ENCODE assay signal across 18 cellular contexts in the genomic region with DNA sequence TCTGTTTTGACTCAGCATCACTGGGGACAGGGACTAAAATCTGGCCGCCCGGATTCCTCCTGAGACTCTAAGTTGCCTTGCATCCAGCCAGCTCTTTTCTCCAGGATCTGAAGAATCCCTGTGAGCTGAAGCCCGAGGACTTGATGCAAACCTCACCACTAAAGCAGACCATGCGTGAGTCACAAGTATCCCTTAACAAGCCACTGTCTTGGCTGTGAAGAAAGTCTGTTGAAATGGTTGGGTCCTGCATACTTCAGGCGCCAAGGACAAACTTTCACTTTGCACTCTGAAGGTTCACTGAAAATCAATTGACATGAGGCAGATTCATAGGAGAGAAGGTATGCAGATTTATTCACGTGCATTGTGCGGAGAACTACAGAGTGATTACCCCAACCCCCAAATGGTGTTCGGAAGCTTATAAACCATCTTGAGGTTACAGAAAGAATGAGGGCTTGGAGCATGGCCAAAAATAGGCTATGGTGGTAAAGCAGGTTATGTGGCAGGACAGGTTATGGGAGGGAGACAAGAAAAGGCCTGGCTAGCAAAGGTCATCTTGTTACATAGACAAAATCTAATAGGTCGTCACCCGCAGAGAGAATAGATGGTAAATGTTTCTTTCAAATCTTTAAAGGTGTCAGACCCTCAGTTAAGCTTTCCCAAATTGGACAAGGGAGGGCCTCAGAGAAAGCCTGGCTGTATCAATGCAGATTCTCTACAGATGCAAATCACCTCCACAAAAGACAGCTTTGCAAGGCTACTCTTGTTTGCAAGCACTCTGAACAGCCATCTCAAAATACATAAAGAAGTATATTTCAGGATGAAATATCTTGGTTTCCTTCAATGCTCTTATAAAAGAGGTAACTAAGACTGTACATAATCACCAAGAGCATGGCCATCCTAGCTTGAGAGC.
DNase-seq lines count a peak whose midpoint lies in the region; ATAC-seq and TF ChIP-seq lines count a peak whose summit lies in the region.
"Had no signal": no experiment of that assay in that cellular context is flagged by ENCODE, and none has a peak within 500 bp of the region (broad histone marks: within the 10 kb centered on the region; RNA-seq: fewer than 3 reads in every experiment).

No MANE protein-coding gene starts in this region.

- DNase-seq in DMS79 (lab: John Stamatoyannopoulos, UW) (peak; percentile 20), HT-29 (ENCODE audit: low spot score) (peak; percentile 54), SK-MEL-5 (ENCODE audit: low read depth, low spot score) (peak; percentile 40), renal cortical epithelial cell (ENCODE audit: low read depth) (peak; percentile 2), OCI-LY7 (ENCODE audit: low spot score) (no peak), SK-N-SH (no peak)
- DNase-seq: COR-L47, DMS153, HCEC 1CT, NCI-H1436, NCI-H2029, SHP77 treated with DMSO at 0.1 percent for 48 hours, SW 1271 had no signal

- H3K36me3 ChIP-seq in OCI-LY7 (ENCODE audit: insufficient read depth, low read length) (no peaks in the 10 kb centered on the region), SK-N-SH (replicated peaks in 1 of 2; ENCODE audit: control insufficient read depth in 1 of 2, insufficient read depth in 2 of 2, low read length in 1 of 2) (no peaks in the 10 kb centered on the region)

- H3K4me1 ChIP-seq in OCI-LY7 (ENCODE audit: insufficient read depth, low read length, poor library complexity, severe bottlenecking) (no peaks in the 10 kb centered on the region), SK-N-SH (ENCODE audit: control insufficient read depth in 1 of 2, insufficient read depth in 2 of 2, low read depth in 1 of 2, low read length in 1 of 2) (no peaks in the 10 kb centered on the region)
- H3K4me1 ChIP-seq: A549 had no signal

- H3K4me2 ChIP-seq in OCI-LY7 (ENCODE audit: low read length) (no peak overlapping the region), SK-N-SH (no peak overlapping the region)
- H3K4me2 ChIP-seq: A549 had no signal

- no peak for ATAC-seq in HG03460 (IDR thresholded peaks at IDR 0.05; ENCODE audit: unreplicated experiment)
- ATAC-seq: A549, K562 had no signal

- H3K79me2 ChIP-seq in OCI-LY7 (ENCODE audit: insufficient read depth, low read depth, low read length): no peaks in the 10 kb centered on the region
- no peaks in the 10 kb centered on the region for H3K79me2 ChIP-seq in SK-N-SH (ENCODE audit: insufficient read depth)

- TF ChIP-seq EP300 in SK-N-SH (IDR thresholded peaks at IDR 0.05; ENCODE audit: borderline replicate concordance in 1 of 2, low read depth in 1 of 2, low read length in 1 of 2): no peak

- in situ Hi-C loops in SK-MEL-5 (cut with HindIII; ENCODE audit: low pct_unique_long_range_greater_than_20kb, low sequenced_read_pairs): no loop called here

- TF ChIP-seq RAD21 in SK-N-SH (IDR thresholded peaks at IDR 0.05; ENCODE audit: low read length): no peak

- CTCF ChIA-PET in OCI-LY7 (lab: Charles Lee; ENCODE audit: unreplicated experiment) (no interaction called here), SK-N-SH (lab: Yijun Ruan, JAX) (no interaction called here)

- 38% methylated on average over 10 of the region's 10 CpGs for WGBS in SK-N-SH (ENCODE audit: low lambda C conversion rate)

- intact Hi-C loops in OCI-LY7 (cut with micrococcal nuclease; ENCODE audit: unreplicated experiment): no loop called here

- H3K27ac ChIP-seq in OCI-LY7 (ENCODE audit: low read depth, low read length, poor library complexity, severe bottlenecking) (no peak overlapping the region), SK-N-SH (ENCODE audit: low read depth in 2 of 2, low read length in 1 of 2) (no peak overlapping the region)
- H3K27ac ChIP-seq: A549, C4-2B, HL-60 had no signal

- no peak overlapping the region for H3K9ac ChIP-seq in SK-N-SH

- no peak for TF ChIP-seq CTCF in OCI-LY7 (conservative IDR thresholded peaks at IDR 0.05; ENCODE audit: low read length)
- no peak for TF ChIP-seq CTCF in SK-N-SH (IDR thresholded peaks at IDR 0.05)

- POLR2A ChIA-PET in OCI-LY7 (lab: Charles Lee): no interaction called here
- POLR2A ChIA-PET in SK-N-SH (lab: Yijun Ruan, JAX): no interaction called here

- H2AFZ ChIP-seq in OCI-LY7 (ENCODE audit: low read length) (no peak overlapping the region), SK-N-SH (ENCODE audit: low read depth) (no peak overlapping the region)

- H3K9me2 ChIP-seq in OCI-LY7 (ENCODE audit: insufficient read depth, low read length) (no peaks in the 10 kb centered on the region), SK-N-SH (no peaks in the 10 kb centered on the region)

- H3K4me3 ChIP-seq in OCI-LY7 (ENCODE audit: low read depth, low read length, poor library complexity, severe bottlenecking) (no peak overlapping the region), SK-N-SH (ENCODE audit: low read depth in 2 of 2, low read length in 1 of 2) (no peak overlapping the region)
- H3K4me3 ChIP-seq: A549, K562 had no signal

- H3F3A ChIP-seq in SK-N-SH (replicated peaks; ENCODE audit: insufficient read depth): no peaks in the 10 kb centered on the region

- no TSS peak for BruUV-seq in OCI-LY7 (replicated peaks; lab: Mats Ljungman, UMichigan)

- no peaks in the 10 kb centered on the region for H3K27me3 ChIP-seq in SK-N-SH (ENCODE audit: insufficient read depth)

- no peaks in the 10 kb centered on the region for H3K9me3 ChIP-seq in OCI-LY7 (ENCODE audit: low read length)
- H3K9me3 ChIP-seq in SK-N-SH: no peaks in the 10 kb centered on the region
- H3K9me3 ChIP-seq: A549 had no signal

- no peaks in the 10 kb centered on the region for H4K20me1 ChIP-seq in OCI-LY7 (ENCODE audit: insufficient read depth, low read length)
- H4K20me1 ChIP-seq in SK-N-SH (ENCODE audit: insufficient read depth): no peaks in the 10 kb centered on the region

TF ChIP-seq in SK-N-SH, 30 proteins besides CTCF, POLR2A, EP300 and RAD21:
- TF ChIP-seq RFX5 (IDR thresholded peaks at IDR 0.05; ENCODE audit: low read length): no peak
- no peak for TF ChIP-seq GABPA (IDR thresholded peaks at IDR 0.05; ENCODE audit: low read depth)
- no peak for TF ChIP-seq FOXM1 (IDR thresholded peaks at IDR 0.05; ENCODE audit: low read depth)
- no peak for TF ChIP-seq USF2 (IDR thresholded peaks at IDR 0.05; ENCODE audit: borderline replicate concordance, low read depth, low read length)
- TF ChIP-seq MEF2A (IDR thresholded peaks at IDR 0.05; ENCODE audit: borderline replicate concordance, low read depth): no peak
- no peak for TF ChIP-seq FOXJ3 (CRISPR knock-in tag; IDR thresholded peaks at IDR 0.05)
- TF ChIP-seq NRF1 (IDR thresholded peaks at IDR 0.05; ENCODE audit: low read depth, low read length): no peak
- TF ChIP-seq, protein P1, sequence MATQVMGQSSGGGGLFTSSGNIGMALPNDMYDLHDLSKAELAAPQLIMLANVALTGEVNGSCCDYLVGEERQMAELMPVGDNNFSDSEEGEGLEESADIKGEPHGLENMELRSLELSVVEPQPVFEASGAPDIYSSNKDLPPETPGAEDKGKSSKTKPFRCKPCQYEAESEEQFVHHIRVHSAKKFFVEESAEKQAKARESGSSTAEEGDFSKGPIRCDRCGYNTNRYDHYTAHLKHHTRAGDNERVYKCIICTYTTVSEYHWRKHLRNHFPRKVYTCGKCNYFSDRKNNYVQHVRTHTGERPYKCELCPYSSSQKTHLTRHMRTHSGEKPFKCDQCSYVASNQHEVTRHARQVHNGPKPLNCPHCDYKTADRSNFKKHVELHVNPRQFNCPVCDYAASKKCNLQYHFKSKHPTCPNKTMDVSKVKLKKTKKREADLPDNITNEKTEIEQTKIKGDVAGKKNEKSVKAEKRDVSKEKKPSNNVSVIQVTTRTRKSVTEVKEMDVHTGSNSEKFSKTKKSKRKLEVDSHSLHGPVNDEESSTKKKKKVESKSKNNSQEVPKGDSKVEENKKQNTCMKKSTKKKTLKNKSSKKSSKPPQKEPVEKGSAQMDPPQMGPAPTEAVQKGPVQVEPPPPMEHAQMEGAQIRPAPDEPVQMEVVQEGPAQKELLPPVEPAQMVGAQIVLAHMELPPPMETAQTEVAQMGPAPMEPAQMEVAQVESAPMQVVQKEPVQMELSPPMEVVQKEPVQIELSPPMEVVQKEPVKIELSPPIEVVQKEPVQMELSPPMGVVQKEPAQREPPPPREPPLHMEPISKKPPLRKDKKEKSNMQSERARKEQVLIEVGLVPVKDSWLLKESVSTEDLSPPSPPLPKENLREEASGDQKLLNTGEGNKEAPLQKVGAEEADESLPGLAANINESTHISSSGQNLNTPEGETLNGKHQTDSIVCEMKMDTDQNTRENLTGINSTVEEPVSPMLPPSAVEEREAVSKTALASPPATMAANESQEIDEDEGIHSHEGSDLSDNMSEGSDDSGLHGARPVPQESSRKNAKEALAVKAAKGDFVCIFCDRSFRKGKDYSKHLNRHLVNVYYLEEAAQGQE (IDR thresholded peaks at IDR 0.05; ENCODE audit: low read depth, low read length): no peak
- TF ChIP-seq RCOR1 (IDR thresholded peaks at IDR 0.05; ENCODE audit: low read length): no peak

Comparison
In these comparisons a context has a peak if more than half of its experiments do, and no peak if none do; other contexts are left out.
1. DNase-seq: peak in DMS79 (single experiment), HT-29 (single experiment), SK-MEL-5 (single experiment) and renal cortical epithelial cell (single experiment); none in OCI-LY7 (single experiment) and SK-N-SH (single experiment).